In genomic region chr12:129208566-129208965, GRCh38 we compare ENCODE assay signal across 20 cellular contexts.
"Had no signal": no experiment of that assay in that cellular context is flagged by ENCODE, and none has a peak within 500 bp of the region (broad histone marks: within the 10 kb centered on the region; RNA-seq: fewer than 3 reads in every experiment).

No MANE protein-coding gene starts in this region.

- H3K27ac ChIP-seq: brain microvascular endothelial cell, WERI-Rb-1 had no signal

- DNase-seq: activated B cell treated with CpG ODN at 0.5 μM for 24 hours; activated CD4-positive, alpha-beta T cell treated with anti-CD3 and anti-CD28 coated beads for 48 hours; activated CD4-positive, alpha-beta T cell treated with anti-CD3 and anti-CD28 coated beads, Interleukin-2, amount 50 U/mL, for 1 hour; activated CD4-positive, alpha-beta T cell treated with anti-CD3 and anti-CD28 coated beads, Interleukin-2, amount 50 U/mL, for 48 hours; activated CD8-positive, alpha-beta T cell treated with anti-CD3 and anti-CD28 coated beads for 36 hours; activated effector memory CD4-positive, alpha-beta T cell treated with Interleukin-2 at 50 U/mL for 16 hours; activated gamma-delta T cell treated with Interleukin-2 at 50 U/mL for 16 hours; activated naive CD4-positive, alpha-beta T cell treated with anti-CD3 and anti-CD28 coated beads, Interleukin-2, amount 50 U/mL, for 16 hours; activated naive CD4-positive, alpha-beta T cell treated with Interleukin-2 at 50 U/mL for 16 hours; activated T-cell treated with anti-CD3 and anti-CD28 coated beads, Interleukin-2, amount 50 U/mL, for 4 hours; amniotic stem cell; brain microvascular endothelial cell; cortex of kidney; dermis blood vessel endothelial cell; effector CD8-positive, alpha-beta T cell; foreskin fibroblast; T-helper 1 cell; T-helper 17 cell; T1000; WERI-Rb-1 had no signal
